Comparison of ENCODE assay signal across 9 cellular contexts in genomic region chr16:20910781-20911321, GRCh38. TPM values are rescaled to one million over a fixed set of nuclear protein-coding genes. Genes with fewer than 3 reads are reported as not detected.
DNase-seq lines count a peak whose midpoint lies in the region; ATAC-seq and TF ChIP-seq lines count a peak whose summit lies in the region.
"Had no signal": no experiment of that assay in that cellular context is flagged by ENCODE, and none has a peak within 500 bp of the region (broad histone marks: within the 10 kb centered on the region; RNA-seq: fewer than 3 reads in every experiment).

No MANE protein-coding gene starts in this region.

- H3K4me1 ChIP-seq in right cardiac atrium (ENCODE audit: control insufficient read depth, insufficient read depth, low read length) (peaks cover 16% of the 10 kb centered on the region), tibial nerve (peaks cover 0 to 79% (median 30%) of the 10 kb centered on the region in 4 donors)

- H3K4me1 Mint-ChIP-seq in activated naive CD8-positive, alpha-beta T cell (ENCODE audit: low read depth): peaks cover 19% of the 10 kb centered on the region

- H3K4me3 Mint-ChIP-seq in activated naive CD8-positive, alpha-beta T cell: peak overlapping the region; percentile 36

- TF ChIP-seq CTCF in tibial nerve (IDR thresholded peaks at IDR 0.05): no peak
- no peak for TF ChIP-seq CTCF in WERI-Rb-1 (IDR thresholded peaks at IDR 0.05; ENCODE audit: low read depth, low read length)

- TF ChIP-seq EP300 in tibial nerve (IDR thresholded peaks at IDR 0.05): peak; percentile 35 to 94

- no peak for TF ChIP-seq POLR2A in tibial nerve (IDR thresholded peaks at IDR 0.05)

- H3K27me3 ChIP-seq in right cardiac atrium (ENCODE audit: control insufficient read depth, insufficient read depth): no peaks in the 10 kb centered on the region
- H3K27me3 ChIP-seq in tibial nerve: no peaks in the 10 kb centered on the region
- no peaks in the 10 kb centered on the region for H3K27me3 ChIP-seq in WERI-Rb-1 (ENCODE audit: insufficient read depth, low read depth, severe bottlenecking)

- H3K36me3 ChIP-seq in tibial nerve (peaks cover 0 to 2% (median 0%) of the 10 kb centered on the region in 3 donors), WERI-Rb-1 (peaks cover 4% of the 10 kb centered on the region)

- H3K27me3 Mint-ChIP-seq in activated naive CD8-positive, alpha-beta T cell: no peaks in the 10 kb centered on the region

- intact Hi-C loops in right cardiac atrium (cut with DNase I): no loop called here

- no peaks in the 10 kb centered on the region for H3K9me3 Mint-ChIP-seq in activated naive CD8-positive, alpha-beta T cell (ENCODE audit: low read depth)

- H3K4me3 ChIP-seq in right cardiac atrium (ENCODE audit: low read length): no peak overlapping the region
- H3K4me3 ChIP-seq in tibial nerve: no peak overlapping the region
- no peak overlapping the region for H3K4me3 ChIP-seq in WERI-Rb-1 (ENCODE audit: low read depth, low read length)

- H3K9me3 ChIP-seq in right cardiac atrium (ENCODE audit: control insufficient read depth, low read length) (no peaks in the 10 kb centered on the region), tibial nerve (no peaks in the 10 kb centered on the region), WERI-Rb-1 (ENCODE audit: severe bottlenecking) (no peaks in the 10 kb centered on the region)

- no peak for DNase-seq in activated CD4-positive, CD25-positive, alpha-beta regulatory T cell treated with anti-CD3 and anti-CD28 coated beads, Interleukin-2, amount 50 U/mL, for 72 hours
- no peak for DNase-seq in right cardiac atrium
- DNase-seq in tibial nerve (ENCODE audit: low spot score in 2 of 2): no peak
- no peak for DNase-seq in WERI-Rb-1
- DNase-seq in NCI-H187 (lab: John Stamatoyannopoulos, UW): no peak
- DNase-seq: 8988T had no signal

- H3K27ac ChIP-seq in right cardiac atrium (ENCODE audit: low read length): no peak overlapping the region
- peak overlapping the region; percentile 31 to 92 (median 72) for H3K27ac ChIP-seq in tibial nerve
- no peak overlapping the region for H3K27ac ChIP-seq in WERI-Rb-1

- peak; percentile 83 to 87 for ATAC-seq in activated CD4-positive, CD25-positive, alpha-beta regulatory T cell treated with anti-CD3 and anti-CD28 coated beads, Interleukin-2, amount 50 U/mL, for 24 hours
- ATAC-seq in right cardiac atrium: peak; percentile 44 to 88
- no peak for ATAC-seq in HG02642 (IDR thresholded peaks at IDR 0.05; ENCODE audit: poor library complexity, unreplicated experiment)

- 50% methylated on average over 2 of the region's 2 CpGs for WGBS in right cardiac atrium
- WGBS in tibial nerve, 2 donors: 34 to 37% methylated on average over 2 of the region's 2 CpGs

- peak overlapping the region; percentile 75 for H3K27ac Mint-ChIP-seq in activated naive CD8-positive, alpha-beta T cell

- no peaks in the 10 kb centered on the region for H3K36me3 Mint-ChIP-seq in activated naive CD8-positive, alpha-beta T cell

RNA-seq across cellular contexts. Expression of gene LYRM1, which starts 10.3 kb away (rescaled TPM):
- total RNA-seq in right cardiac atrium: 10 to 100 TPM; 29.5 to 36.4 (median 35.5) TPM
- 54.8 TPM for polyA plus RNA-seq in right cardiac atrium
- 10 to 100 TPM; 30.6 to 67.3 (median 39.4) TPM for total RNA-seq in tibial nerve

RNA-seq across cellular contexts. Expression of gene DCUN1D3, which starts 10.7 kb away (rescaled TPM):
- total RNA-seq in right cardiac atrium (10 to 100 TPM in 3 of 4 donors, 1 to 10 TPM in 1; 8.6 to 20.2 (median 11.0) TPM), tibial nerve (10 to 100 TPM; 28.8 to 37.5 (median 29.3) TPM)
- 4.7 TPM for polyA plus RNA-seq in right cardiac atrium

Comparison
In these comparisons a context has a peak if more than half of its experiments do, and no peak if none do; other contexts are left out.
1. H3K27ac ChIP-seq: peak in tibial nerve (4 of 4); none in right cardiac atrium (single experiment) and WERI-Rb-1 (single experiment).